Comparison of ENCODE assay signal across 1 cellular context in the genomic region with DNA sequence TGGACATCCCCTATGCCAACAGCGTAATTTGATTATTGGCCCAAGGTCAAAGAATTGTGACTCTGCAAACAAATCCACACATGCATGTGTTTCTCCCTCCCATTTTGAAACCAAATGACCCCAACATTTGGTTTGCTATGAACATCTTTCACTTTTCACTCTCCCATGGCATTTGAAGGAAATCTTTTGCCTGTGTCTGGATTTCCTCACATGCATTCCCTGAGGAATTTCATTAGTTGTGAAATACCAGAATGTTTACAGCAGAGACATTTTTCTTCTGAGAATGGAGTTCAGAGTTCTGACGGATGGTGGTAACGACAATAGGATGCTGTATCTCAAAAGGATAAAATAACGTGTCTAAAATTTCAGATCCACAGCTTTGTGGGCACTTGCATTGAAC.
TF ChIP-seq lines count a peak whose summit lies in the region.

No MANE protein-coding gene starts in this region.

TF ChIP-seq in SK-N-SH treated with all-trans-retinoic acid at 6 μM for 48 hours, 23 proteins besides CTCF, POLR2A, EP300 and RAD21 (continued from another document):
- TF ChIP-seq, protein P1, sequence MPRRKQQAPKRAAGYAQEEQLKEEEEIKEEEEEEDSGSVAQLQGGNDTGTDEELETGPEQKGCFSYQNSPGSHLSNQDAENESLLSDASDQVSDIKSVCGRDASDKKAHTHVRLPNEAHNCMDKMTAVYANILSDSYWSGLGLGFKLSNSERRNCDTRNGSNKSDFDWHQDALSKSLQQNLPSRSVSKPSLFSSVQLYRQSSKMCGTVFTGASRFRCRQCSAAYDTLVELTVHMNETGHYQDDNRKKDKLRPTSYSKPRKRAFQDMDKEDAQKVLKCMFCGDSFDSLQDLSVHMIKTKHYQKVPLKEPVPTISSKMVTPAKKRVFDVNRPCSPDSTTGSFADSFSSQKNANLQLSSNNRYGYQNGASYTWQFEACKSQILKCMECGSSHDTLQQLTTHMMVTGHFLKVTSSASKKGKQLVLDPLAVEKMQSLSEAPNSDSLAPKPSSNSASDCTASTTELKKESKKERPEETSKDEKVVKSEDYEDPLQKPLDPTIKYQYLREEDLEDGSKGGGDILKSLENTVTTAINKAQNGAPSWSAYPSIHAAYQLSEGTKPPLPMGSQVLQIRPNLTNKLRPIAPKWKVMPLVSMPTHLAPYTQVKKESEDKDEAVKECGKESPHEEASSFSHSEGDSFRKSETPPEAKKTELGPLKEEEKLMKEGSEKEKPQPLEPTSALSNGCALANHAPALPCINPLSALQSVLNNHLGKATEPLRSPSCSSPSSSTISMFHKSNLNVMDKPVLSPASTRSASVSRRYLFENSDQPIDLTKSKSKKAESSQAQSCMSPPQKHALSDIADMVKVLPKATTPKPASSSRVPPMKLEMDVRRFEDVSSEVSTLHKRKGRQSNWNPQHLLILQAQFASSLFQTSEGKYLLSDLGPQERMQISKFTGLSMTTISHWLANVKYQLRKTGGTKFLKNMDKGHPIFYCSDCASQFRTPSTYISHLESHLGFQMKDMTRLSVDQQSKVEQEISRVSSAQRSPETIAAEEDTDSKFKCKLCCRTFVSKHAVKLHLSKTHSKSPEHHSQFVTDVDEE (CRISPR knock-in tag; IDR thresholded peaks at IDR 0.05), result peak; percentile 18; the same call in 1 of the 2 replicates
TF ChIP-seq in SK-N-SH treated with all-trans-retinoic acid at 6 μM for 48 hours: peak in this region for 5.
